Comparison of ENCODE assay signal across 18 cellular contexts in the genomic region with DNA sequence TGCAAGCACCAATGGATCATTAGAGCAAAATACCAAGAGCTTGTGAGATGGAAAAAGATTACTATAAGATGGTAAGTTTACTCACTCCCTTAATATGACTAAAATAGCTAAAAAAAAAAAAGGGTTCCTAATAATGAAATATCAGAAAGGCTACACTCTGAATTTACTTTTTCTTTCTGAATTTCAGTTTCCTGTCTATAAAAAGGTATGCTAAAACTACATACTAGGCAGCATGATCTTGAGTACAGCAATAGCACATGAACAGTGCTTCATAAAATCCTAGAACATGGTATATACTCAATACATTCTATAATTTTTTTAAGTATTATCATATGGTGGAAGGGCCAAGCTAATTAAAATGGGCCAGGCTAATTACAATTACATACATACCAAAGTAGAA. TPM values are rescaled to one million over a fixed set of nuclear protein-coding genes. Genes with fewer than 3 reads are reported as not detected.
DNase-seq lines count a peak whose midpoint lies in the region; ATAC-seq, FAIRE-seq and TF ChIP-seq lines count a peak whose summit lies in the region.
"Had no signal": no experiment of that assay in that cellular context is flagged by ENCODE, and none has a peak within 500 bp of the region (broad histone marks: within the 10 kb centered on the region; RNA-seq: fewer than 3 reads in every experiment).

No MANE protein-coding gene starts in this region.

- in situ Hi-C loops in K562 (cut with MboI) = no loop called here
- in situ Hi-C loops in mammary epithelial cell (cut with MboI; ENCODE audit: low sequenced_read_pairs in 2 of 2) = no loop called here

- no peak for DNase-seq in K562 (ENCODE audit: extremely low read depth in 1 of 4, low spot score in 3 of 4)
- no peak for DNase-seq in KG1 (lab: John Stamatoyannopoulos, UW)
- no peak for DNase-seq in mammary epithelial cell
- DNase-seq in GM10248 (ENCODE audit: extremely low spot score) = no peak
- DNase-seq: C1 segment of cervical spinal cord; Calu3; CD4-positive, alpha-beta memory T cell; COR-L47; DMS53; DMS79 treated with DMSO at 0.1 percent for 48 hours; GF-D8; GM23248; H7; HCEC 1CT had no signal

- no peaks in the 10 kb centered on the region for H3K36me3 ChIP-seq in K562 (ENCODE audit: control insufficient read depth, insufficient read depth, low read length)
- no peaks in the 10 kb centered on the region for H3K36me3 ChIP-seq in mammary epithelial cell (ENCODE audit: insufficient read depth, low read length)

- H3K9ac ChIP-seq in K562 (ENCODE audit: insufficient read depth in 1 of 2, low read depth in 2 of 2, low read length in 2 of 2) (no peak overlapping the region; a peak in 1 of 4 replicates), mammary epithelial cell (ENCODE audit: insufficient read depth, low read length) (no peak overlapping the region)
- H3K9ac ChIP-seq: GM23248 had no signal

- no peaks in the 10 kb centered on the region for H3K79me2 ChIP-seq in K562 (ENCODE audit: control insufficient read depth, insufficient read depth, low read length)
- H3K79me2 ChIP-seq in mammary epithelial cell (ENCODE audit: insufficient read depth, low read length) = no peaks in the 10 kb centered on the region

- TF ChIP-seq EP300 in K562 (IDR thresholded peaks at IDR 0.05; ENCODE audit: low read length) = no peak

- H3K4me2 ChIP-seq in K562 (ENCODE audit: insufficient read depth, low read length) (0 out of 2 replicates have a peak overlapping the region, but pooled peaks have one; percentile 15), mammary epithelial cell (ENCODE audit: insufficient read depth, low read depth, low read length) (no peak overlapping the region)

- POLR2A ChIA-PET in K562 (lab: Yijun Ruan, JAX) = interaction anchor here (1.6 to 2.2 kb wide), 4 partner anchors 8 to 12 kb away, joined by 5 to 9 read pairs (median 6); no protein-coding TSS in a partner anchor
- POLR2A ChIA-PET in GM10248 (lab: Yijun Ruan, JAX) = interaction anchor here (1.0 kb wide), 1 partner anchor 24 kb away, joined by 4 read pairs; a partner anchor contains a TSS

- no peak overlapping the region for H3K4me3 ChIP-seq in K562
- no peak overlapping the region for H3K4me3 ChIP-seq in mammary epithelial cell (replicated peaks in 1 of 3; ENCODE audit: insufficient read depth in 1 of 3, low read depth in 2 of 3, low read length in 3 of 3)
- H3K4me3 ChIP-seq: GM23248 had no signal

- BruUV-seq in K562 (replicated peaks; lab: Mats Ljungman, UMichigan) = no TSS peak
- BruUV-seq in mammary epithelial cell (replicated peaks; lab: Mats Ljungman, UMichigan) = no TSS peak

- no peak for TF ChIP-seq RAD21 in K562 (CRISPR knock-in tag; conservative IDR thresholded peaks at IDR 0.05 in 1 of 2, IDR thresholded peaks at IDR 0.05 in 1 of 2)

- TF ChIP-seq CTCF in K562 (IDR thresholded peaks at IDR 0.05 in 2 of 3, conservative IDR thresholded peaks at IDR 0.05 in 1 of 3; ENCODE audit: insufficient read depth in 2 of 3, low read depth in 1 of 3, low read length in 3 of 3) (no peak), mammary epithelial cell (conservative IDR thresholded peaks at IDR 0.05 in 1 of 2, IDR thresholded peaks at IDR 0.05 in 1 of 2; ENCODE audit: extremely low read depth in 1 of 2, insufficient read depth in 1 of 2, low read depth in 1 of 2, low read length in 2 of 2) (no peak), GM10248 (IDR thresholded peaks at IDR 0.05; ENCODE audit: control extremely low read depth, extremely low read depth, low read depth, missing control alignments) (no peak)

- no peaks in the 10 kb centered on the region for H3K27me3 ChIP-seq in K562 (ENCODE audit: control insufficient read depth in 2 of 2, insufficient read depth in 2 of 2, low read length in 2 of 2)
- no peaks in the 10 kb centered on the region for H3K27me3 ChIP-seq in mammary epithelial cell (ENCODE audit: insufficient read depth, low read length)

- CTCF ChIA-PET in K562 (lab: Yijun Ruan, JAX; ENCODE audit: low intra/inter-chr PET ratio) = no interaction called here
- CTCF ChIA-PET in mammary epithelial cell (lab: Charles Lee; ENCODE audit: low non-redundant PET) = no interaction called here
- CTCF ChIA-PET in GM10248 (lab: Yijun Ruan, JAX) = interaction anchor here (1.0 to 6.2 kb wide), 5 partner anchors 10 to 566 kb away, joined by 3 to 59 read pairs (median 4); no protein-coding TSS in a partner anchor

- dilution Hi-C loops in mammary epithelial cell (cut with HindIII; ENCODE audit: low sequenced_read_pairs) = no loop called here

- TF ChIP-seq POLR2A in K562 (conservative IDR thresholded peaks at IDR 0.05) = no peak

- H3K9me1 ChIP-seq in K562 (ENCODE audit: control insufficient read depth, insufficient read depth, low read length) = no peaks in the 10 kb centered on the region

- peak; percentile 47 for ATAC-seq in GM18867 (IDR thresholded peaks at IDR 0.05; ENCODE audit: unreplicated experiment)
- peak; percentile 72 for ATAC-seq in HG02885 (IDR thresholded peaks at IDR 0.05; ENCODE audit: poor library complexity, unreplicated experiment)
- peak; percentile 6; the same call in 1 of the 3 replicates for ATAC-seq in K562

- H4K20me1 ChIP-seq in K562 (replicated peaks; ENCODE audit: control insufficient read depth, insufficient read depth, low read length) (no peaks in the 10 kb centered on the region), mammary epithelial cell (ENCODE audit: insufficient read depth, low read length) (no peaks in the 10 kb centered on the region)

- intact Hi-C loops in K562 (cut with micrococcal nuclease) = no loop called here
- intact Hi-C loops in mammary epithelial cell (cut with micrococcal nuclease) = no loop called here

- H3K4me1 ChIP-seq in K562 (replicated peaks in 1 of 2; ENCODE audit: control insufficient read depth in 2 of 2, insufficient read depth in 2 of 2, low read length in 2 of 2) = peaks cover 2 to 25% of the 10 kb centered on the region in 2 experiments; a peak in 2 of 5 replicates
- H3K4me1 ChIP-seq in mammary epithelial cell (ENCODE audit: insufficient read depth, low read length) = no peaks in the 10 kb centered on the region

- FAIRE-seq in K562 (lab: Jason Lieb, UNC) = no peak
- FAIRE-seq: GM12892, H1 had no signal

- peak overlapping the region; percentile 93 for H2AFZ ChIP-seq in K562 (ENCODE audit: low read depth, low read length)
- no peak overlapping the region for H2AFZ ChIP-seq in mammary epithelial cell (ENCODE audit: low read depth, low read length)
- H2AFZ ChIP-seq: GM23248 had no signal

- H3K27ac ChIP-seq in K562 (ENCODE audit: extremely low read depth, low read depth, low read length) (no peak overlapping the region), mammary epithelial cell (ENCODE audit: insufficient read depth, low read depth, low read length) (no peak overlapping the region)
- H3K27ac ChIP-seq: GM23248 had no signal

- H3K9me3 ChIP-seq in K562 (replicated peaks; ENCODE audit: control insufficient read depth, insufficient read depth, low read depth, low read length) (peaks cover 2% of the 10 kb centered on the region; the same call in 1 of the 2 replicates), mammary epithelial cell (replicated peaks; ENCODE audit: insufficient read depth, low read length) (no peaks in the 10 kb centered on the region)

TF ChIP-seq in K562, 482 proteins besides CTCF, POLR2A, EP300 and RAD21 (continues in another document):
- TF ChIP-seq FOS (IDR thresholded peaks at IDR 0.05; ENCODE audit: extremely low read depth, insufficient read length) (no peak), NONO (IDR thresholded peaks at IDR 0.05; ENCODE audit: low read depth in 2 of 2, low read length in 1 of 2) (no peak), FOXP1 (CRISPR knock-in tag; IDR thresholded peaks at IDR 0.05) (no peak), NFXL1 (CRISPR knock-in tag; IDR thresholded peaks at IDR 0.05) (no peak), SRF (CRISPR knock-in tag; IDR thresholded peaks at IDR 0.05) (no peak), ZFX (CRISPR knock-in tag; IDR thresholded peaks at IDR 0.05) (no peak), ZNF12 (CRISPR knock-in tag; IDR thresholded peaks at IDR 0.05) (no peak), EZH2 (IDR thresholded peaks at IDR 0.05; ENCODE audit: borderline replicate concordance, low read depth, low read length) (no peak), ZNF57 (CRISPR knock-in tag; IDR thresholded peaks at IDR 0.05) (no peak)
- TF ChIP-seq, protein P1, sequence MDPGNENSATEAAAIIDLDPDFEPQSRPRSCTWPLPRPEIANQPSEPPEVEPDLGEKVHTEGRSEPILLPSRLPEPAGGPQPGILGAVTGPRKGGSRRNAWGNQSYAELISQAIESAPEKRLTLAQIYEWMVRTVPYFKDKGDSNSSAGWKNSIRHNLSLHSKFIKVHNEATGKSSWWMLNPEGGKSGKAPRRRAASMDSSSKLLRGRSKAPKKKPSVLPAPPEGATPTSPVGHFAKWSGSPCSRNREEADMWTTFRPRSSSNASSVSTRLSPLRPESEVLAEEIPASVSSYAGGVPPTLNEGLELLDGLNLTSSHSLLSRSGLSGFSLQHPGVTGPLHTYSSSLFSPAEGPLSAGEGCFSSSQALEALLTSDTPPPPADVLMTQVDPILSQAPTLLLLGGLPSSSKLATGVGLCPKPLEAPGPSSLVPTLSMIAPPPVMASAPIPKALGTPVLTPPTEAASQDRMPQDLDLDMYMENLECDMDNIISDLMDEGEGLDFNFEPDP (CRISPR knock-in tag; IDR thresholded peaks at IDR 0.05) = no peak

RNA-seq across cellular contexts. Expression of a gene that starts 24.0 kb away (rescaled TPM):
- total RNA-seq in K562 (2011; cell fraction: chromatin; rRNA removed; ENCODE audit: low replicate concordance) = 50.0 and 163 TPM in 2 replicates
- 29.7 and 39.0 TPM in 2 replicates for total RNA-seq in K562 (2011; cell fraction: nucleolus; rRNA removed)
- total RNA-seq in K562 (2011; cell fraction: nucleoplasm; rRNA removed) = 71.1 and 110 TPM in 2 replicates
- total RNA-seq in K562 (2014; rRNA removed) = 22.6 and 23.0 TPM in 2 replicates
- total RNA-seq in K562 (2014; rRNA removed; fragmentation: Illumina TruSeq; extraction: Trizol) = 32.1 and 32.7 TPM in 2 replicates
- total RNA-seq in K562 (2015; rRNA removed; fragmentation: Illumina TruSeq; extraction: Trizol) = 24.8 and 26.4 TPM in 2 replicates
- 17.8 and 21.0 TPM in 2 replicates for total RNA-seq in K562 (2021)
- polyA plus RNA-seq in K562 (2011; rRNA removed) = 32.9 and 34.1 TPM in 2 replicates
- polyA plus RNA-seq in K562 (2011; cell fraction: cytosol; rRNA removed) = 5.9 and 15.1 TPM in 2 replicates
- polyA plus RNA-seq in K562 (2011; cell fraction: nucleus; rRNA removed) = 35.3 and 52.2 TPM in 2 replicates
- 9.8 and 10.6 TPM in 2 replicates for polyA plus RNA-seq in K562 (2012)
- 15.6 and 19.2 TPM in 2 replicates for polyA plus RNA-seq in K562 (2014; fragmentation: Illumina TruSeq; extraction: Trizol)
- polyA plus RNA-seq in K562 (2014; fragmentation: Nextera tagmentation; extraction: Ambion mirVana) = 1 to 10 TPM; 7.4 to 8.4 TPM
- 17.0 and 19.2 TPM in 2 replicates for polyA plus RNA-seq in K562 (2014; rRNA removed)
- polyA minus RNA-seq in K562 (2011; rRNA and poly(A)+ RNA removed) = 60.0 and 79.3 TPM in 2 replicates
- polyA minus RNA-seq in K562 (2011; cell fraction: cytosol; rRNA and poly(A)+ RNA removed) = 14.0 and 14.7 TPM in 2 replicates
- polyA minus RNA-seq in K562 (2011; cell fraction: nucleus; rRNA and poly(A)+ RNA removed) = 78.8 and 104 TPM in 2 replicates
- total RNA-seq in mammary epithelial cell = 10 to 100 TPM; 21.2 to 30.0 TPM
- polyA plus RNA-seq in mammary epithelial cell = 13.2 TPM
- polyA minus RNA-seq in mammary epithelial cell = 11.3 TPM

Comparison
In these comparisons a context has a peak if more than half of its experiments do, and no peak if none do; other contexts are left out.
1. ATAC-seq: peak in every context shown above with its lines; median percentile 72 in HG02885; 47 in GM18867; 6 in K562.